ENCODE assay signal across 18 cellular contexts in the genomic region with DNA sequence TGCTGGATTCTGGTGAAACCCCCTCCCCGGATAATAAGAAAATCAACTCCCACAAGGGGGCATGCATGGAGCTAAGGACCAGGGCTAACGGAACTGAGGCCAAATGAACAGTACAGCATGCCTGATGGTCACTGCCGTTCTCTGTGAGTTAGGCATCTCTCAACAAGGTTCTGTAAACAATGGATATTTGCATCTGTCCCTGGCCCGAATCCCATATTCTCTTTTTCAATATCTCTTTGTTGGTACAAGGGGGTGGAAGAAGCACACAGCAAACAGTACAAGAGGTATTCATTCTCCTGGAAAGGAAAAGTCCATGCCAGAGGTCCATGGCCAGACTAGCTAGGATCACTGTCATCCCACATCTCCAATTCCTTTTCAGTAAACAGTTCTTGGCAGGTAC.
DNase-seq lines count a peak whose midpoint lies in the region; ATAC-seq lines count a peak whose summit lies in the region.
"Had no signal": no experiment of that assay in that cellular context is flagged by ENCODE, and none has a peak within 500 bp of the region (broad histone marks: within the 10 kb centered on the region; RNA-seq: fewer than 3 reads in every experiment).

No MANE protein-coding gene starts in this region.

- no peak for ATAC-seq in GM19351 (IDR thresholded peaks at IDR 0.05; ENCODE audit: unreplicated experiment)
- ATAC-seq: body of pancreas had no signal

- DNase-seq in DMS53 treated with DMSO at 0.1 percent for 48 hours (lab: John Stamatoyannopoulos, UW; ENCODE audit: unreplicated experiment) = peak; percentile 15
- DNase-seq in NCI-H2196 (lab: John Stamatoyannopoulos, UW; ENCODE audit: unreplicated experiment) = peak; percentile 47
- peak; percentile 94 for DNase-seq in pons (ENCODE audit: low spot score)
- no peak for DNase-seq in DMS79 (lab: John Stamatoyannopoulos, UW)
- no peak for DNase-seq in GF-D8 (lab: John Stamatoyannopoulos, UW)
- DNase-seq: activated naive CD8-positive, alpha-beta T cell treated with anti-CD3 and anti-CD28 coated beads, Interleukin-2, amount 10 ng/mL, durations not matched to agents 7 days and 5 days; body of pancreas; cortex of kidney; kidney; MV-4-11; NCI-H2081; NCI-H510A; nephron progenitor cell; small intestine; stimulated activated CD4-positive, alpha-beta T cell treated with anti-CD3 and anti-CD28 coated beads, Interleukin-4, amount 100 ng/mL, for 24 hours had no signal

- H3K27ac ChIP-seq in cingulate gyrus (ENCODE audit: low read depth, low read length) = peak overlapping the region; percentile 70
- H3K27ac ChIP-seq: body of pancreas, thoracic aorta had no signal

Comparison
In these comparisons a context has a peak if more than half of its experiments do, and no peak if none do; other contexts are left out.
1. DNase-seq: peak in DMS53 treated with DMSO at 0.1 percent for 48 hours (single experiment), NCI-H2196 (single experiment) and pons (single experiment); none in DMS79 (single experiment) and GF-D8 (single experiment).